Comparison of ENCODE assay signal across 14 cellular contexts in the genomic region with DNA sequence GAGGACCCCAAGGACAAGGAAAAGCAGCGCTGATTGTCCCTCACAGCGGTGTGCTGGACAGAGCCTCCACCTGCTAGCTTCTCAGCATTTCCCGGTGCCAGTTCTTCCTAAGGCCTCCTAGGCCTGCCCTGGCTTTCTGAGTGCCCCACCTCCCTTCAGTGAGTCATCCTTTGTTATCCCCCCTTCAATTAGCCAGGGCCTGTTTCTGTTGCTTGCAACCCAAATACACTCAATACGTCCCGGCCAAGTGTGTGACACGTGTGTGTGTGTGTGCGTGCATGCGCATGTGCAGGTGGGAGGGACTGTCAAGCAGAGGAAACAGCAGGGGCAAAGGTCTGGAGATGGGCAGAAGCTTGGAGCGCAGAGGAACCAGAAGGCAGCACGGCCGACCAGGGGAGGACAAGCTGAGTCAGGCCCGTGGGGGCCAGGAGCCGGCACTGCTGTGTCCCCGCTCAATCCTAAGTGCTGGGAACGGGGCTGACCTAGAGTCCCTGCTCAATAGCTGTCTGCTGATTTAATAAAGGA.
DNase-seq lines count a peak whose midpoint lies in the region; ATAC-seq and TF ChIP-seq lines count a peak whose summit lies in the region.
"Had no signal": no experiment of that assay in that cellular context is flagged by ENCODE, and none has a peak within 500 bp of the region (broad histone marks: within the 10 kb centered on the region; RNA-seq: fewer than 3 reads in every experiment).

No MANE protein-coding gene starts in this region.

- no peaks in the 10 kb centered on the region for H3K27me3 Mint-ChIP-seq in activated T-cell treated with anti-CD3 and anti-CD28 coated beads, Interleukin-2, amount 50 U/mL, for 24 hours

- H3K4me3 Mint-ChIP-seq in activated T-cell treated with anti-CD3 and anti-CD28 coated beads, Interleukin-2, amount 50 U/mL, for 24 hours: no peak overlapping the region
- H3K4me3 Mint-ChIP-seq: activated naive CD4-positive, alpha-beta T cell treated with anti-CD3 and anti-CD28 coated beads for 36 hours had no signal

- TF ChIP-seq CTCF in GM10248 (IDR thresholded peaks at IDR 0.05; ENCODE audit: control extremely low read depth, extremely low read depth, low read depth, missing control alignments): no peak

- H3K36me3 Mint-ChIP-seq in activated T-cell treated with anti-CD3 and anti-CD28 coated beads, Interleukin-2, amount 50 U/mL, for 24 hours (ENCODE audit: low read depth): peaks cover 65% of the 10 kb centered on the region

- no peak for TF ChIP-seq POLR2A in erythroblast (IDR thresholded peaks at IDR 0.05; ENCODE audit: low read length)

- no peaks in the 10 kb centered on the region for H3K4me1 Mint-ChIP-seq in activated T-cell treated with anti-CD3 and anti-CD28 coated beads, Interleukin-2, amount 50 U/mL, for 24 hours (ENCODE audit: low read depth)

- POLR2A ChIA-PET in GM10248 (lab: Yijun Ruan, JAX): no interaction called here

- CTCF ChIA-PET in GM10248 (lab: Yijun Ruan, JAX): interaction anchor here (0.9 to 4.6 kb wide), 3 partner anchors 9 to 237 kb away, joined by 3 to 32 read pairs (median 5); no protein-coding TSS in a partner anchor

- no peak for ATAC-seq in HG02885 (IDR thresholded peaks at IDR 0.05; ENCODE audit: poor library complexity, unreplicated experiment)

- H3K27ac Mint-ChIP-seq in activated T-cell treated with anti-CD3 and anti-CD28 coated beads, Interleukin-2, amount 50 U/mL, for 24 hours: peak overlapping the region; percentile 50
- H3K27ac Mint-ChIP-seq: activated naive CD4-positive, alpha-beta T cell treated with anti-CD3 and anti-CD28 coated beads for 36 hours had no signal

- peak overlapping the region; percentile 87 for H3K27ac ChIP-seq in temporal lobe (ENCODE audit: low read depth, low read length)
- H3K27ac ChIP-seq: KMS-11 had no signal

- no peak for DNase-seq in activated T-cell treated with anti-CD3 and anti-CD28 coated beads, Interleukin-2, amount 50 U/mL, for 24 hours
- no peak for DNase-seq in activated T-cell treated with anti-CD3 and anti-CD28 coated beads, Interleukin-2, amount 50 U/mL, for 1 hour
- DNase-seq in astrocyte of the hippocampus (ENCODE audit: low read depth, low spot score) (peak; percentile 72), left kidney (ENCODE audit: low read depth, low spot score) (peak; percentile 50), GM10248 (ENCODE audit: extremely low spot score) (no peak), erythroblast (lab: John Stamatoyannopoulos, UW) (no peak)
- DNase-seq: ACHN; activated CD4-positive, alpha-beta T cell treated with anti-CD3 and anti-CD28 coated beads, Interleukin-2, amount 50 U/mL, for 4 hours; activated naive CD4-positive, alpha-beta T cell treated with anti-CD3 and anti-CD28 coated beads for 36 hours; DND-41; NCI-H2029 treated with DMSO at 0.1 percent for 48 hours had no signal

- no peaks in the 10 kb centered on the region for H3K9me3 Mint-ChIP-seq in activated T-cell treated with anti-CD3 and anti-CD28 coated beads, Interleukin-2, amount 50 U/mL, for 24 hours
- H3K9me3 Mint-ChIP-seq: activated naive CD4-positive, alpha-beta T cell treated with anti-CD3 and anti-CD28 coated beads for 36 hours had no signal

Comparison
In these comparisons a context has a peak if more than half of its experiments do, and no peak if none do; other contexts are left out.
1. DNase-seq: peak in astrocyte of the hippocampus (single experiment) and left kidney (single experiment); none in activated T-cell treated with anti-CD3 and anti-CD28 coated beads, Interleukin-2, amount 50 U/mL, for 24 hours (single experiment), activated T-cell treated with anti-CD3 and anti-CD28 coated beads, Interleukin-2, amount 50 U/mL, for 1 hour (single experiment), GM10248 (single experiment) and erythroblast (0 of 2).